8 cellular contexts compared by ENCODE assay signal in genomic region chr9:128927731-128928411, GRCh38. TPM values are rescaled to one million over a fixed set of nuclear protein-coding genes. Genes with fewer than 3 reads are reported as not detected.
DNase-seq lines count a peak whose midpoint lies in the region; ATAC-seq and TF ChIP-seq lines count a peak whose summit lies in the region.

No MANE protein-coding gene starts in this region.

- H3K4me1 ChIP-seq in neural progenitor cell, result no peaks in the 10 kb centered on the region

- H3F3A ChIP-seq in neural progenitor cell (ENCODE audit: low read depth), result peaks cover 8% of the 10 kb centered on the region

- no peak overlapping the region for H3K27ac ChIP-seq in neural progenitor cell

- no peaks in the 10 kb centered on the region for H3K27me3 Mint-ChIP-seq in neural progenitor cell (ENCODE audit: insufficient read depth, low read depth)

- H3K4me3 ChIP-seq in AG09309 (ENCODE audit: control insufficient read depth, low read depth, low read length) (no peak overlapping the region), neural progenitor cell (no peak overlapping the region)

- no peak overlapping the region for H3K4me2 ChIP-seq in neural progenitor cell

- peaks cover 5% of the 10 kb centered on the region for H3K4me1 Mint-ChIP-seq in neural progenitor cell

- no peaks in the 10 kb centered on the region for H3K79me2 ChIP-seq in neural progenitor cell (ENCODE audit: low read depth)

- TF ChIP-seq CTCF in AG09309 (IDR thresholded peaks at IDR 0.05; ENCODE audit: control insufficient read depth, insufficient read depth, low read depth, low read length, missing control alignments), result peak; percentile 86
- peak; percentile 93 for TF ChIP-seq CTCF in GM20000 (IDR thresholded peaks at IDR 0.05; ENCODE audit: extremely low read depth, missing control alignments)
- peak; percentile 87 for TF ChIP-seq CTCF in neural progenitor cell (IDR thresholded peaks at IDR 0.05)

- peak overlapping the region; percentile 71 for H2AFZ ChIP-seq in neural progenitor cell (replicated peaks)

- H3K9me3 Mint-ChIP-seq in neural progenitor cell, result no peaks in the 10 kb centered on the region

- no peak overlapping the region for H3K4me3 Mint-ChIP-seq in neural progenitor cell

- DNase-seq in AG09309 (ENCODE audit: low read depth) (no peak), GM20000 (ENCODE audit: low spot score) (peak; percentile 78), NCI-H748 treated with DMSO at 0.1 percent for 48 hours (lab: John Stamatoyannopoulos, UW) (peak; percentile 29), activated T-cell treated with anti-CD3 and anti-CD28 coated beads for 24 hours (ENCODE audit: low read depth) (peak; percentile 23), neural progenitor cell (ENCODE audit: low spot score) (peak; percentile 79), SIG-M5 treated with dmso at 0.1 percent for 504 hours (lab: John Stamatoyannopoulos, UW; ENCODE audit: unreplicated experiment) (no peak)

- no peaks in the 10 kb centered on the region for H3K36me3 ChIP-seq in neural progenitor cell

- H3K27me3 ChIP-seq in neural progenitor cell, result no peaks in the 10 kb centered on the region

- no peaks in the 10 kb centered on the region for H4K20me1 ChIP-seq in neural progenitor cell (ENCODE audit: low read depth)

- ATAC-seq in esophagus mucosa (peak; percentile 72), GM18868 (IDR thresholded peaks at IDR 0.05; ENCODE audit: unreplicated experiment) (no peak)

- peak overlapping the region; percentile 64 for H3K27ac Mint-ChIP-seq in neural progenitor cell

- no peaks in the 10 kb centered on the region for H3K9me3 ChIP-seq in neural progenitor cell (ENCODE audit: low read depth)

- H3K9ac ChIP-seq in neural progenitor cell, result no peak overlapping the region

- no peaks in the 10 kb centered on the region for H3K36me3 Mint-ChIP-seq in neural progenitor cell

RNA-seq across cellular contexts. Expression of gene PHYHD1, which starts 7.1 kb away (rescaled TPM):
- total RNA-seq in esophagus mucosa (12.4 TPM), neural progenitor cell (ENCODE audit: low replicate concordance) (15.2 and 19.0 TPM in 2 replicates)

RNA-seq across cellular contexts. Expression of gene DOLK, which starts 19.5 kb away (rescaled TPM):
- total RNA-seq in esophagus mucosa, result 9.2 TPM
- 8.2 and 16.8 TPM in 2 replicates for total RNA-seq in neural progenitor cell (ENCODE audit: low replicate concordance)

RNA-seq across cellular contexts. Expression of gene NUP188, which starts 19.6 kb away (rescaled TPM):
- total RNA-seq in esophagus mucosa, result 43.5 TPM
- 66.7 and 80.0 TPM in 2 replicates for total RNA-seq in neural progenitor cell (ENCODE audit: low replicate concordance)

RNA-seq across cellular contexts. Expression of gene LRRC8A, which starts 45.9 kb away (rescaled TPM):
- total RNA-seq in esophagus mucosa (75.8 TPM), neural progenitor cell (ENCODE audit: low replicate concordance) (17.1 and 42.8 TPM in 2 replicates)

RNA-seq across cellular contexts. Expression of gene KYAT1, which starts 46.1 kb away (rescaled TPM):
- 3.7 TPM for total RNA-seq in esophagus mucosa
- total RNA-seq in neural progenitor cell (ENCODE audit: low replicate concordance), result 21.7 and 29.1 TPM in 2 replicates

Comparison
In these comparisons a context has a peak if more than half of its experiments do, and no peak if none do; other contexts are left out.
1. DNase-seq: peak in GM20000 (single experiment), NCI-H748 treated with DMSO at 0.1 percent for 48 hours (single experiment), activated T-cell treated with anti-CD3 and anti-CD28 coated beads for 24 hours (single experiment) and neural progenitor cell (single experiment); none in AG09309 (single experiment) and SIG-M5 treated with dmso at 0.1 percent for 504 hours (single experiment).
2. Peak in every context shown above with its lines, with median percentiles within 50 percentile points of each other: CTCF ChIP-seq.